ENCODE assay signal across 8 cellular contexts in the genomic region with DNA sequence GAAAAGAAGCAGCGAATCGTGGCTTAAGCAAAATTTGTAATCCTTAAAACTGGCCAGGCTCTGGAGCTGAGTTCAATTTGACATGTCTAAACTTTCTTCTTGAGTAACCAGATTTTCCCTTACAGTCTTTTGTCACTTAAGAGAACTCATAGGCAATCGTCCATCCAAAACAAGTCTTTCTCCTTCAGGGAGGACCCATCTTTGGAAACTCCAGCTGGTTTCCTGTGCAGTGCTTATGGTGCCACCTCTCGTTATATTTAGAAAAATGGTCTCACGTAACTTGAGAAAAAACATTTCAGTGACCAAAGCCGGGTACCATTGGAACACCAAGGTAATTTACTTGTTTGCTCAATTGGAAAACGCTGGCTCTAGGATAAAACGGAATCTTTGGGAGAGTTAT. TPM values are rescaled to one million over a fixed set of nuclear protein-coding genes. Genes with fewer than 3 reads are reported as not detected.
DNase-seq lines count a peak whose midpoint lies in the region; ATAC-seq and TF ChIP-seq lines count a peak whose summit lies in the region.

No MANE protein-coding gene starts in this region.

- H3K4me1 ChIP-seq in ES-I3 (ENCODE audit: insufficient read depth, low read length), result peaks cover 19% of the 10 kb centered on the region
- peaks cover 0 to 4% of the 10 kb centered on the region in 2 donors for H3K4me1 ChIP-seq in aorta (ENCODE audit: control insufficient read depth in 1 of 2, insufficient read depth in 2 of 2, low read length in 2 of 2)

- H3K9me3 ChIP-seq in ES-I3 (ENCODE audit: control insufficient read depth, insufficient read depth, low read length), result no peaks in the 10 kb centered on the region
- H3K9me3 ChIP-seq in aorta (ENCODE audit: control insufficient read depth, low read length), result no peaks in the 10 kb centered on the region

- no peaks in the 10 kb centered on the region for H3K27me3 ChIP-seq in aorta (ENCODE audit: control insufficient read depth in 1 of 2, insufficient read depth in 2 of 2, low read length in 1 of 2)

- no peak for ATAC-seq in aorta (ENCODE audit: low FRiP score)
- no peak for ATAC-seq in GM18511 (IDR thresholded peaks at IDR 0.05; ENCODE audit: unreplicated experiment)
- ATAC-seq in HG03025 (IDR thresholded peaks at IDR 0.05; ENCODE audit: low FRiP score, unreplicated experiment), result no peak
- no peak for ATAC-seq in GM19452 (IDR thresholded peaks at IDR 0.05; ENCODE audit: unreplicated experiment)

- no peaks in the 10 kb centered on the region for H3K36me3 ChIP-seq in ES-I3 (ENCODE audit: insufficient read depth, low read length)
- H3K36me3 ChIP-seq in aorta (ENCODE audit: control insufficient read depth in 1 of 2, insufficient read depth in 2 of 2, low read length in 1 of 2), result no peaks in the 10 kb centered on the region

- WGBS in aorta, 2 donors, result 2 to 4% methylated on average over 8 of the region's 8 CpGs

- H3K4me3 ChIP-seq in cardiac fibroblast (replicated peaks in 1 of 2; ENCODE audit: low read depth in 2 of 2, low read length in 2 of 2), result peak overlapping the region in 1 of 2 donors; percentile 58
- H3K4me3 ChIP-seq in aorta (ENCODE audit: low read length in 2 of 2), result peak overlapping the region in 1 of 2 donors; percentile 57

- no peak for TF ChIP-seq CTCF in cardiac fibroblast (IDR thresholded peaks at IDR 0.05; ENCODE audit: low read depth, low read length)

- intact Hi-C loops in aorta (cut with DNase I), result loop anchor here (10.0 kb wide), 1 partner anchor 259 kb away; no protein-coding TSS in a partner anchor

- H3K9ac ChIP-seq in ES-I3 (ENCODE audit: low read depth, low read length), result peak overlapping the region; percentile 82

- peak; percentile 26 for DNase-seq in NCI-H1694 treated with DMSO at 0.1 percent for 48 hours (lab: John Stamatoyannopoulos, UW)
- DNase-seq in cardiac fibroblast (ENCODE audit: low read depth in 2 of 2), result peak; percentile 66 to 73
- DNase-seq in medulla oblongata (ENCODE audit: extremely low spot score), result peak; percentile 56
- DNase-seq in aorta, result peak in 1 of 2 donors; percentile 41

- peak overlapping the region; percentile 93 to 95 for H3K27ac ChIP-seq in aorta (ENCODE audit: low read depth in 1 of 2, low read length in 2 of 2)

RNA-seq across cellular contexts. Expression of gene PTTG1IP, which starts 1.9 kb away (rescaled TPM):
- total RNA-seq in aorta, result 100 to 1,000 TPM; 268 to 271 TPM
- polyA plus RNA-seq in aorta, result 100 to 1,000 TPM; 103 to 191 TPM

RNA-seq across cellular contexts. Expression of gene ITGB2, which starts 45.4 kb away (rescaled TPM):
- total RNA-seq in aorta, result 100 to 1,000 TPM in 1 of 2 donors, 10 to 100 TPM in 1; 65.5 to 110 TPM
- 10 to 100 TPM in 1 of 2 donors, 1 to 10 TPM in 1; 6.7 to 48.5 TPM for polyA plus RNA-seq in aorta

RNA-seq across cellular contexts. Expression of gene SUMO3, which starts 57.5 kb away (rescaled TPM):
- 10 to 100 TPM; 63.2 to 68.9 TPM for total RNA-seq in aorta
- polyA plus RNA-seq in aorta, result 10 to 100 TPM; 35.7 to 88.0 TPM
